3 cellular contexts compared by ENCODE assay signal in genomic region chr10:109104806-109105205, GRCh38.
"Had no signal": no experiment of that assay in that cellular context is flagged by ENCODE, and none has a peak within 500 bp of the region (broad histone marks: within the 10 kb centered on the region; RNA-seq: fewer than 3 reads in every experiment).

No MANE protein-coding gene starts in this region.

- H3K4me3 ChIP-seq: GM12878 had no signal

- DNase-seq: GDM1, GF-D8 had no signal

- ATAC-seq: GM12878 had no signal
